In genomic region chr14:68506021-68506644, GRCh38 we compare ENCODE assay signal across 8 cellular contexts.
DNase-seq lines count a peak whose midpoint lies in the region; ATAC-seq and TF ChIP-seq lines count a peak whose summit lies in the region.

No MANE protein-coding gene starts in this region.

- ATAC-seq in heart right ventricle (peak in 5 of 8 donors; percentile 13 to 50 (median 35)), Right ventricle myocardium inferior (no peak), HG03039 (IDR thresholded peaks at IDR 0.05; ENCODE audit: unreplicated experiment) (no peak)

- intact Hi-C loops in heart right ventricle (cut with DNase I) (no loop called here), Right ventricle myocardium inferior (cut with DNase I) (loop anchor here (5.0 kb wide), 1 partner anchor 44 kb away; no protein-coding TSS in a partner anchor), transverse colon (cut with DNase I; ENCODE audit: low total_unique reads) (no loop called here)

- in situ Hi-C loops in transverse colon (cut with MboI; ENCODE audit: low pct_ligation_motif_present in 1 of 4, low pct_unique_long_range_greater_than_20kb in 1 of 4, low sequenced_read_pairs in 3 of 4), result no loop called here

- DNase-seq in heart right ventricle, result peak in 1 of 2 donors; percentile 38
- DNase-seq in Right ventricle myocardium inferior (ENCODE audit: missing footprints), result no peak
- peak; percentile 57 for DNase-seq in glomerular visceral epithelial cell (ENCODE audit: extremely low spot score)
- no peak for DNase-seq in transverse colon
- no peak for DNase-seq in activated CD4-positive, CD25-positive, alpha-beta regulatory T cell treated with anti-CD3 and anti-CD28 coated beads, Interleukin-2, amount 50 U/mL, for 72 hours
- no peak for DNase-seq in effector CD8-positive, alpha-beta T cell (lab: John Stamatoyannopoulos, UW)

- H3K27me3 ChIP-seq in heart right ventricle, result no peaks in the 10 kb centered on the region
- no peaks in the 10 kb centered on the region for H3K27me3 ChIP-seq in transverse colon

- H3K9me3 ChIP-seq in heart right ventricle (no peaks in the 10 kb centered on the region), transverse colon (no peaks in the 10 kb centered on the region)

- H3K4me1 ChIP-seq in heart right ventricle, result peaks cover 12 to 50% (median 37%) of the 10 kb centered on the region in 9 donors
- H3K4me1 ChIP-seq in transverse colon, result peaks cover 26 to 53% (median 34%) of the 10 kb centered on the region in 4 donors

- TF ChIP-seq POLR2A in transverse colon (IDR thresholded peaks at IDR 0.05), result no peak

- H3K4me3 ChIP-seq in heart right ventricle, result no peak overlapping the region
- no peak overlapping the region for H3K4me3 ChIP-seq in transverse colon

- WGBS in heart right ventricle, 2 donors, result 46 to 56% methylated on average over 17 of the region's 17 CpGs
- 47 to 67% methylated on average over 3 to 17 of the region's 17 CpGs for WGBS in transverse colon (ENCODE audit: low coverage in 1 of 2), 2 donors

- TF ChIP-seq EP300 in transverse colon (IDR thresholded peaks at IDR 0.05; ENCODE audit: low read depth), result no peak

- H3K36me3 ChIP-seq in heart right ventricle (no peaks in the 10 kb centered on the region), transverse colon (no peaks in the 10 kb centered on the region)

- H3K27ac ChIP-seq in heart right ventricle (peak overlapping the region in 9 of 10 donors; percentile 23 to 65 (median 38)), transverse colon (peak overlapping the region; percentile 67 to 78 (median 75))

- TF ChIP-seq CTCF in heart right ventricle (IDR thresholded peaks at IDR 0.05) (no peak), transverse colon (IDR thresholded peaks at IDR 0.05) (no peak)

TF ChIP-seq in PFSK-1, 5 proteins besides CTCF, POLR2A, EP300 and RAD21:
- TF ChIP-seq REST (IDR thresholded peaks at IDR 0.05; ENCODE audit: insufficient read depth in 1 of 2, low read depth in 2 of 2, low read length in 2 of 2), result no peak
- TF ChIP-seq FOXP2 (optimal IDR thresholded peaks at IDR 0.05; ENCODE audit: borderline replicate concordance, extremely low read depth, extremely low read length, insufficient read depth), result peak; percentile 12

Comparison
In these comparisons a context has a peak if more than half of its experiments do, and no peak if none do; other contexts are left out.
1. ATAC-seq: peak in heart right ventricle (5 of 8); none in Right ventricle myocardium inferior (single experiment) and HG03039 (single experiment).